Comparison of ENCODE assay signal across 1 cellular context in genomic region chr1:228165372-228166169, GRCh38.
A peak's percentile ranks its signal among the peaks of the same experiment; 100 is the strongest.
TF ChIP-seq lines count a peak whose summit lies in the region.

Gene IBA57 (plus strand): TSS chr1:228165804. CDS start chr1:228165817, 13 bp downstream.

TF ChIP-seq in HepG2, 621 proteins besides CTCF, POLR2A, EP300 and RAD21 (continued from another document and continues in another):
- TF ChIP-seq HMGXB3 (CRISPR knock-in tag; IDR thresholded peaks at IDR 0.05; ENCODE audit: borderline replicate concordance) (no peak), BORCS8-MEF2B (CRISPR knock-in tag; IDR thresholded peaks at IDR 0.05) (peak; percentile 72; the same call in 1 of the 2 replicates), KDM5A (IDR thresholded peaks at IDR 0.05; ENCODE audit: borderline replicate concordance, low read length) (peak; percentile 60; the same call in 1 of the 2 replicates), NR2C2 (CRISPR knock-in tag; IDR thresholded peaks at IDR 0.05; ENCODE audit: borderline replicate concordance) (peak; percentile 89), GRHL1 (CRISPR knock-in tag; conservative IDR thresholded peaks at IDR 0.05) (no peak), KLF12 (CRISPR knock-in tag; IDR thresholded peaks at IDR 0.05; ENCODE audit: borderline replicate concordance) (0 out of 2 replicates have a peak, but pooled peaks have one; percentile 58), GABPA (IDR thresholded peaks at IDR 0.05; ENCODE audit: low read depth, low read length) (no peak), GABPA (CRISPR knock-in tag; IDR thresholded peaks at IDR 0.05; ENCODE audit: low read depth) (peak; percentile 77), RERE (CRISPR knock-in tag; IDR thresholded peaks at IDR 0.05; ENCODE audit: low read depth) (peak; percentile 17; the same call in 1 of the 2 replicates), FOXP1 (IDR thresholded peaks at IDR 0.05) (no peak), FOXP1 (CRISPR knock-in tag; IDR thresholded peaks at IDR 0.05) (no peak; the same call in 1 of the 2 replicates), PCBP2 (optimal IDR thresholded peaks at IDR 0.05; ENCODE audit: low read depth, low read length, poor library complexity, severe bottlenecking) (no peak), ATAD3A (CRISPR knock-in tag; IDR thresholded peaks at IDR 0.05) (no peak), POGZ (CRISPR knock-in tag; IDR thresholded peaks at IDR 0.05) (0 out of 2 replicates have a peak, but pooled peaks have one; percentile 24), ZNF280B (CRISPR knock-in tag; IDR thresholded peaks at IDR 0.05; ENCODE audit: borderline replicate concordance) (no peak), TAF15 (IDR thresholded peaks at IDR 0.05; ENCODE audit: low read depth, low read length, poor library complexity, severe bottlenecking) (peak; percentile 64), MLXIP (CRISPR knock-in tag; IDR thresholded peaks at IDR 0.05; ENCODE audit: borderline replicate concordance) (no peak), ZFP36L2 (CRISPR knock-in tag; IDR thresholded peaks at IDR 0.05) (no peak), CBX1 (IDR thresholded peaks at IDR 0.05; ENCODE audit: low read depth) (peak; percentile 16), ZNF75D (CRISPR knock-in tag; IDR thresholded peaks at IDR 0.05; ENCODE audit: borderline replicate concordance) (no peak), ZNF629 (CRISPR knock-in tag; conservative IDR thresholded peaks at IDR 0.05) (0 out of 2 replicates have a peak, but pooled peaks have one; percentile 25), ZNF776 (CRISPR knock-in tag; IDR thresholded peaks at IDR 0.05) (peak; percentile 57; the same call in 1 of the 2 replicates), PHB2 (IDR thresholded peaks at IDR 0.05; ENCODE audit: partially characterized antibody) (no peak), ZNF333 (CRISPR knock-in tag; IDR thresholded peaks at IDR 0.05; ENCODE audit: borderline replicate concordance) (no peak), ZNF367 (CRISPR knock-in tag; IDR thresholded peaks at IDR 0.05; ENCODE audit: borderline replicate concordance) (no peak), ZNF260 (CRISPR knock-in tag; IDR thresholded peaks at IDR 0.05; ENCODE audit: borderline replicate concordance, low read depth) (no peak), GMEB2 (CRISPR knock-in tag; IDR thresholded peaks at IDR 0.05; ENCODE audit: low read depth) (peak; percentile 84), ZNF335 (CRISPR knock-in tag; IDR thresholded peaks at IDR 0.05) (peak; percentile 57; the same call in 1 of the 2 replicates), MIXL1 (CRISPR knock-in tag; IDR thresholded peaks at IDR 0.05) (no peak), ZFP1 (CRISPR knock-in tag; IDR thresholded peaks at IDR 0.05) (no peak), ZNF34 (CRISPR knock-in tag; IDR thresholded peaks at IDR 0.05; ENCODE audit: borderline replicate concordance) (peak; percentile 73; the same call in 1 of the 2 replicates), THAP7 (CRISPR knock-in tag; IDR thresholded peaks at IDR 0.05) (no peak; the same call in 1 of the 2 replicates), ZNF343 (CRISPR knock-in tag; IDR thresholded peaks at IDR 0.05) (no peak), ZNF543 (CRISPR knock-in tag; IDR thresholded peaks at IDR 0.05) (peak; percentile 73; the same call in 1 of the 2 replicates), ZNF362 (CRISPR knock-in tag; IDR thresholded peaks at IDR 0.05; ENCODE audit: borderline replicate concordance) (no peak), ERF (CRISPR knock-in tag; IDR thresholded peaks at IDR 0.05) (peak; percentile 81; the same call in 1 of the 2 replicates), ZNF234 (CRISPR knock-in tag; conservative IDR thresholded peaks at IDR 0.05) (no peak), SP140L (CRISPR knock-in tag; IDR thresholded peaks at IDR 0.05; ENCODE audit: borderline replicate concordance) (no peak), SRY (CRISPR knock-in tag; IDR thresholded peaks at IDR 0.05) (0 out of 2 replicates have a peak, but pooled peaks have one; percentile 50), JUNB (CRISPR knock-in tag; IDR thresholded peaks at IDR 0.05; ENCODE audit: borderline replicate concordance) (no peak), HOXA7 (CRISPR knock-in tag; IDR thresholded peaks at IDR 0.05) (no peak), RARG (CRISPR knock-in tag; IDR thresholded peaks at IDR 0.05; ENCODE audit: low read depth) (no peak), ZNF670 (CRISPR knock-in tag; IDR thresholded peaks at IDR 0.05; ENCODE audit: borderline replicate concordance) (no peak; the same call in 1 of the 2 replicates), SOX6 (IDR thresholded peaks at IDR 0.05) (no peak), SOX6 (CRISPR knock-in tag; IDR thresholded peaks at IDR 0.05) (no peak; the same call in none of the 2 replicates), MED1 (CRISPR knock-in tag; IDR thresholded peaks at IDR 0.05) (peak; percentile 39)
